In the genomic region with DNA sequence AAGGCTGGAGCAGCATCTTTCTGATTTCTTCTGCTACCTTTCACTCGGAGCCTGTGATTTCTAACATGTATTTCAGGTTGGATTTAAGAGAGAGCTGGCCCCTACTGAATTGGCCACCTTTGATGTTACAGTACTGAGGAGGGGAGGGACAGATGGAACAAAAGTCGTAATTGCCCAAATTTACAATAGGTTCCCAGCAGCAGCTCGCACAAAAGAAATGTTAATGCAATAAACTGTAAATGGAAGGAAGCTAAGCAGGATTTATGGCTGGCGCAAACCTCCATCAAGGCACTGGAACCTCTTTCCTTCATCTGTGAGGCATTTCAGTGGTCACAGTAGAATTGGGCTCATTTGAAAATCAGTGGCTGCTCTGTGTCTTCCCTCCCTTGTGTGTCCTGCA, we compare ENCODE assay signal across 2 cellular contexts.
A peak's percentile ranks its signal among the peaks of the same experiment; 100 is the strongest.
TF ChIP-seq lines count a peak whose summit lies in the region.

No MANE protein-coding gene starts in this region.

TF ChIP-seq in HEK293T, 16 proteins besides CTCF, POLR2A, EP300 and RAD21:
- TF ChIP-seq, protein P1, sequence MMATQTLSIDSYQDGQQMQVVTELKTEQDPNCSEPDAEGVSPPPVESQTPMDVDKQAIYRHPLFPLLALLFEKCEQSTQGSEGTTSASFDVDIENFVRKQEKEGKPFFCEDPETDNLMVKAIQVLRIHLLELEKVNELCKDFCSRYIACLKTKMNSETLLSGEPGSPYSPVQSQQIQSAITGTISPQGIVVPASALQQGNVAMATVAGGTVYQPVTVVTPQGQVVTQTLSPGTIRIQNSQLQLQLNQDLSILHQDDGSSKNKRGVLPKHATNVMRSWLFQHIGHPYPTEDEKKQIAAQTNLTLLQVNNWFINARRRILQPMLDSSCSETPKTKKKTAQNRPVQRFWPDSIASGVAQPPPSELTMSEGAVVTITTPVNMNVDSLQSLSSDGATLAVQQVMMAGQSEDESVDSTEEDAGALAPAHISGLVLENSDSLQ (IDR thresholded peaks at IDR 0.05): peak; percentile 36; the same call in 1 of the 2 replicates
- TF ChIP-seq FOXK2 (IDR thresholded peaks at IDR 0.05): no peak

TF ChIP-seq in H1, 55 proteins besides CTCF, POLR2A, EP300 and RAD21:
- no peak for TF ChIP-seq RFX5 (IDR thresholded peaks at IDR 0.05; ENCODE audit: borderline replicate concordance, low read depth, low read length)
